Comparison of ENCODE assay signal across 21 cellular contexts in genomic region chr17:8419305-8419704, GRCh38. TPM values are rescaled to one million over a fixed set of nuclear protein-coding genes. Genes with fewer than 3 reads are reported as not detected.
"Had no signal": no experiment of that assay in that cellular context is flagged by ENCODE, and none has a peak within 500 bp of the region (broad histone marks: within the 10 kb centered on the region; RNA-seq: fewer than 3 reads in every experiment).

No MANE protein-coding gene starts in this region.

- H3K27ac ChIP-seq: dorsolateral prefrontal cortex, hepatocyte, tibial artery had no signal

- H3K4me1 ChIP-seq: colonic mucosa had no signal

- H3K36me3 ChIP-seq: colonic mucosa, right atrium auricular region, tibial artery had no signal

- ATAC-seq: naive thymus-derived CD8-positive, alpha-beta T cell had no signal

- DNase-seq: colonic mucosa; dorsolateral prefrontal cortex; effector CD8-positive, alpha-beta T cell; foreskin melanocyte; head of caudate nucleus; kidney; left colon; left ventricle myocardium superior; mucosa of descending colon; naive thymus-derived CD8-positive, alpha-beta T cell; posterior cingulate gyrus; small intestine; stimulated activated CD4-positive, alpha-beta T cell treated with anti-CD3 and anti-CD28 coated beads, Interleukin-2, amount 100 ng/mL, for 48 hours; stimulated activated naive CD4-positive, alpha-beta T cell treated with Interleukin-2 at 50 U/mL for 16 hours; tibial artery had no signal

- FAIRE-seq: kidney, small intestine had no signal

- H3K9me3 ChIP-seq: colonic mucosa, mucosa of descending colon, right atrium auricular region, tibial artery had no signal

- H3K4me2 ChIP-seq: hepatocyte had no signal

- H3K4me3 ChIP-seq: colonic mucosa, dorsolateral prefrontal cortex, hepatocyte, mucosa of descending colon, right atrium auricular region, tibial artery had no signal

- H3K27me3 ChIP-seq: colonic mucosa, right atrium auricular region had no signal

RNA-seq across cellular contexts. Expression of gene RNF222, which starts 21.7 kb away (rescaled TPM):
- total RNA-seq: colonic mucosa, hepatocyte, kidney, left colon, left ventricle myocardium superior, mucosa of descending colon, osteocyte, right atrium auricular region, temporal lobe, ureter had no signal
- polyA plus RNA-seq: hepatocyte, neural cell, small intestine had no signal
